ENCODE assay signal across 1 cellular context in the genomic region with DNA sequence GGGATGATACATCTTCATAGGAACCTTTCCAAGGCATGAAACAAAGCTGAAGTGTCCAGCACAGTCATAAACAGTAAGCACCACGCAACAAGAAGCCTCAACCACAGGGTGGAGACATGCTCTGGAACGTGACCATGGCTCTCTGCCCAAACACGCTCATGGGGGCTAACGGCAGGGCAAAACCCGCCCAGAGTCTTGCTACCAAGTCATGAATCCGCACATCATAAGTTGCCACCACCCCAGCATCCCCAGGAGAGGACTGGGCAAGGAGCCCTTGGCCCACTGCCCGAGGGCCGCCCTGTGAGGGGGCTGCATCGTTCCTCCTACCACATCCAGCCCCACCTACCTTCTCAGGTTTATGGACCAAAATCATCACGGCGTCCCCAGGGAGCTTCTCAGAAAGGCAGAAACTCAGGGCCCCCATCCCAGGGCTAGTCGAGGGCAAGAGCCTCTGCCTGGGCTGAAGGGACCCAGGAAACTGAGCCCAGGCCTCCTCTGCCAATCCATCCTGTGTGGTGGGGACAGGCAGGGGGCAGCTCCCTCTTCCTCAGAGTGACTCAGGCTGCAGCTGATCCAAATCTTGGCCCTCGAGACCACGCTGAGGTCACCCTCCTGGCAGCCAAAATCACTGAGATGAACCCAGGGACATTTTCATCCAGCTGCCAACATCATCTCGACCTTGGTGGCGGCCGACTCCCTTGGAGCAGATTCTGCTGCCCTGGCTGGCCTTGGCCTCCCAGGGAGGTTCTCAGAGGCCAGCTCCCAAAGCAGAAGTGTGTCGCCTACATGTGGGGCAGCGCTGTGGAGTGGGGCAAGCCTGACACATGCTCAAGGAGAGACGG.
TF ChIP-seq lines count a peak whose summit lies in the region.

No MANE protein-coding gene starts in this region.

TF ChIP-seq in GM12878, 131 proteins besides CTCF, POLR2A, EP300 and RAD21 (continued from another document):
- TF ChIP-seq, protein P1, sequence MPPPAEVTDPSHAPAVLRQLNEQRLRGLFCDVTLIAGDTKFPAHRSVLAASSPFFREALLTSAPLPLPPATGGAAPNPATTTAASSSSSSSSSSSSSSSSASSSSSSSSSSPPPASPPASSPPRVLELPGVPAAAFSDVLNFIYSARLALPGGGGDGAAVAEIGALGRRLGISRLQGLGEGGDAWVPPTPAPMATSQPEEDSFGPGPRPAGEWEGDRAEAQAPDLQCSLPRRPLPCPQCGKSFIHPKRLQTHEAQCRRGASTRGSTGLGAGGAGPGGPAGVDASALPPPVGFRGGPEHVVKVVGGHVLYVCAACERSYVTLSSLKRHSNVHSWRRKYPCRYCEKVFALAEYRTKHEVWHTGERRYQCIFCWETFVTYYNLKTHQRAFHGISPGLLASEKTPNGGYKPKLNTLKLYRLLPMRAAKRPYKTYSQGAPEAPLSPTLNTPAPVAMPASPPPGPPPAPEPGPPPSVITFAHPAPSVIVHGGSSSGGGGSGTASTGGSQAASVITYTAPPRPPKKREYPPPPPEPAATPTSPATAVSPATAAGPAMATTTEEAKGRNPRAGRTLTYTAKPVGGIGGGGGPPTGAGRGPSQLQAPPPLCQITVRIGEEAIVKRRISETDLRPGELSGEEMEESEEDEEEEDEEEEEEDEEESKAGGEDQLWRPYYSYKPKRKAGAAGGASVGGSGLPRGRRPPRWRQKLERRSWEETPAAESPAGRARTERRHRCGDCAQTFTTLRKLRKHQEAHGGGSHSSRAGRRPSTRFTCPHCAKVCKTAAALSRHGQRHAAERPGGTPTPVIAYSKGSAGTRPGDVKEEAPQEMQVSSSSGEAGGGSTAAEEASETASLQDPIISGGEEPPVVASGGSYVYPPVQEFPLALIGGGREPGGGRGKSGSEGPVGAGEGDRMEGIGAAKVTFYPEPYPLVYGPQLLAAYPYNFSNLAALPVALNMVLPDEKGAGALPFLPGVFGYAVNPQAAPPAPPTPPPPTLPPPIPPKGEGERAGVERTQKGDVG (CRISPR knock-in tag; IDR thresholded peaks at IDR 0.05): no peak
- TF ChIP-seq PAX5 (IDR thresholded peaks at IDR 0.05; ENCODE audit: borderline replicate concordance, low read depth, low read length) (no peak), ZNF622 (IDR thresholded peaks at IDR 0.05) (no peak)
- TF ChIP-seq, protein P2, sequence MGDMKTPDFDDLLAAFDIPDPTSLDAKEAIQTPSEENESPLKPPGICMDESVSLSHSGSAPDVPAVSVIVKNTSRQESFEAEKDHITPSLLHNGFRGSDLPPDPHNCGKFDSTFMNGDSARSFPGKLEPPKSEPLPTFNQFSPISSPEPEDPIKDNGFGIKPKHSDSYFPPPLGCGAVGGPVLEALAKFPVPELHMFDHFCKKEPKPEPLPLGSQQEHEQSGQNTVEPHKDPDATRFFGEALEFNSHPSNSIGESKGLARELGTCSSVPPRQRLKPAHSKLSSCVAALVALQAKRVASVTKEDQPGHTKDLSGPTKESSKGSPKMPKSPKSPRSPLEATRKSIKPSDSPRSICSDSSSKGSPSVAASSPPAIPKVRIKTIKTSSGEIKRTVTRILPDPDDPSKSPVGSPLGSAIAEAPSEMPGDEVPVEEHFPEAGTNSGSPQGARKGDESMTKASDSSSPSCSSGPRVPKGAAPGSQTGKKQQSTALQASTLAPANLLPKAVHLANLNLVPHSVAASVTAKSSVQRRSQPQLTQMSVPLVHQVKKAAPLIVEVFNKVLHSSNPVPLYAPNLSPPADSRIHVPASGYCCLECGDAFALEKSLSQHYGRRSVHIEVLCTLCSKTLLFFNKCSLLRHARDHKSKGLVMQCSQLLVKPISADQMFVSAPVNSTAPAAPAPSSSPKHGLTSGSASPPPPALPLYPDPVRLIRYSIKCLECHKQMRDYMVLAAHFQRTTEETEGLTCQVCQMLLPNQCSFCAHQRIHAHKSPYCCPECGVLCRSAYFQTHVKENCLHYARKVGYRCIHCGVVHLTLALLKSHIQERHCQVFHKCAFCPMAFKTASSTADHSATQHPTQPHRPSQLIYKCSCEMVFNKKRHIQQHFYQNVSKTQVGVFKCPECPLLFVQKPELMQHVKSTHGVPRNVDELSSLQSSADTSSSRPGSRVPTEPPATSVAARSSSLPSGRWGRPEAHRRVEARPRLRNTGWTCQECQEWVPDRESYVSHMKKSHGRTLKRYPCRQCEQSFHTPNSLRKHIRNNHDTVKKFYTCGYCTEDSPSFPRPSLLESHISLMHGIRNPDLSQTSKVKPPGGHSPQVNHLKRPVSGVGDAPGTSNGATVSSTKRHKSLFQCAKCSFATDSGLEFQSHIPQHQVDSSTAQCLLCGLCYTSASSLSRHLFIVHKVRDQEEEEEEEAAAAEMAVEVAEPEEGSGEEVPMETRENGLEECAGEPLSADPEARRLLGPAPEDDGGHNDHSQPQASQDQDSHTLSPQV (IDR thresholded peaks at IDR 0.05): no peak
